ENCODE assay signal across 19 cellular contexts in genomic region chr4:127012549-127012948, GRCh38.
DNase-seq lines count a peak whose midpoint lies in the region; ATAC-seq, FAIRE-seq and TF ChIP-seq lines count a peak whose summit lies in the region.
"Had no signal": no experiment of that assay in that cellular context is flagged by ENCODE, and none has a peak within 500 bp of the region (broad histone marks: within the 10 kb centered on the region; RNA-seq: fewer than 3 reads in every experiment).

No MANE protein-coding gene starts in this region.

- no peaks in the 10 kb centered on the region for H3K9me3 Mint-ChIP-seq in type B pancreatic cell

- FAIRE-seq in RCC 7860 (lab: Jason Lieb, UNC) (peak; percentile 84), urothelium cell line (lab: Jason Lieb, UNC) (no peak)
- FAIRE-seq: G401.6 had no signal

- no peak overlapping the region for H3K27ac Mint-ChIP-seq in type B pancreatic cell
- H3K27ac Mint-ChIP-seq: CD8-positive, alpha-beta T cell; naive B cell had no signal

- no peak overlapping the region for H3K4me3 Mint-ChIP-seq in type B pancreatic cell
- H3K4me3 Mint-ChIP-seq: CD8-positive, alpha-beta T cell; naive B cell had no signal

- H3K4me3 ChIP-seq in fibroblast of mammary gland (ENCODE audit: control insufficient read depth, low read depth, low read length), result no peak overlapping the region
- H3K4me3 ChIP-seq: adrenal gland, prostate gland, SJCRH30 had no signal

- no peaks in the 10 kb centered on the region for H3K36me3 Mint-ChIP-seq in type B pancreatic cell
- H3K36me3 Mint-ChIP-seq: CD8-positive, alpha-beta T cell; naive B cell had no signal

- DNase-seq in NCI-H2029 (lab: John Stamatoyannopoulos, UW) (peak; percentile 1), NCI-H2029 treated with DMSO at 0.1 percent for 48 hours (lab: John Stamatoyannopoulos, UW) (no peak), RCC 7860 (ENCODE audit: low spot score) (peak; percentile 26), fibroblast of mammary gland (ENCODE audit: low read depth) (peak; percentile 76), urothelium cell line (ENCODE audit: low spot score) (peak; percentile 3), type B pancreatic cell (ENCODE audit: extremely low spot score, unreplicated experiment) (no peak), NCI-H146 (lab: John Stamatoyannopoulos, UW) (no peak)
- DNase-seq: 8988T; activated CD4-positive, alpha-beta T cell treated with anti-CD3 and anti-CD28 coated beads, Interleukin-2, amount 50 U/mL, for 4 hours; adrenal gland; CD8-positive, alpha-beta T cell; cortex of kidney; naive B cell; stimulated activated CD4-positive, alpha-beta T cell treated with anti-CD3 and anti-CD28 coated beads, Interleukin-15, amount 100 ng/mL, for 24 hours had no signal

- TF ChIP-seq CTCF in fibroblast of mammary gland (conservative IDR thresholded peaks at IDR 0.05; ENCODE audit: control insufficient read depth, insufficient read depth, low read depth, low read length) (no peak), type B pancreatic cell (conservative IDR thresholded peaks at IDR 0.05) (no peak)

- ATAC-seq in GM18858 (IDR thresholded peaks at IDR 0.05; ENCODE audit: unreplicated experiment), result no peak
- ATAC-seq: CD8-positive, alpha-beta T cell; esophagus mucosa had no signal

- peaks cover 4% of the 10 kb centered on the region for H3K4me1 Mint-ChIP-seq in type B pancreatic cell (ENCODE audit: unreplicated experiment)
- H3K4me1 Mint-ChIP-seq: naive B cell had no signal

- H3K27me3 Mint-ChIP-seq in type B pancreatic cell, result no peaks in the 10 kb centered on the region
- H3K27me3 Mint-ChIP-seq: naive B cell had no signal

Comparison
In these comparisons a context has a peak if more than half of its experiments do, and no peak if none do; other contexts are left out.
1. DNase-seq: peak in NCI-H2029 (single experiment), RCC 7860 (single experiment), fibroblast of mammary gland (single experiment) and urothelium cell line (single experiment); none in NCI-H2029 treated with DMSO at 0.1 percent for 48 hours (single experiment), type B pancreatic cell (single experiment) and NCI-H146 (single experiment).